In genomic region chr12:122028601-122029560, GRCh38 we compare ENCODE assay signal across 10 cellular contexts. TPM values are rescaled to one million over a fixed set of nuclear protein-coding genes. Genes with fewer than 3 reads are reported as not detected.
DNase-seq lines count a peak whose midpoint lies in the region; ATAC-seq and TF ChIP-seq lines count a peak whose summit lies in the region.
"Had no signal": no experiment of that assay in that cellular context is flagged by ENCODE, and none has a peak within 500 bp of the region (broad histone marks: within the 10 kb centered on the region; RNA-seq: fewer than 3 reads in every experiment).

No MANE protein-coding gene starts in this region.

- H3K27me3 ChIP-seq in heart right ventricle = peaks cover 0 to 3% (median 0%) of the 10 kb centered on the region in 7 donors
- H3K27me3 ChIP-seq: uterus had no signal

- no peak for TF ChIP-seq CTCF in heart right ventricle (IDR thresholded peaks at IDR 0.05)

- H3K9me3 Mint-ChIP-seq in activated T-cell treated with anti-CD3 and anti-CD28 coated beads, Interleukin-2, amount 50 U/mL, for 24 hours = no peaks in the 10 kb centered on the region
- H3K9me3 Mint-ChIP-seq in stimulated activated naive B cell treated with anti-CD40 and anti-IgM and Interleukin-4, amounts not matched to agents 10 μg/mL and 1 μg/mL and 100 μg/mL, for 72 hours = peaks cover 0 to 3% of the 10 kb centered on the region in 2 donors

- no peak overlapping the region for H3K4me3 ChIP-seq in heart right ventricle
- H3K4me3 ChIP-seq: uterus had no signal

- ATAC-seq in heart right ventricle (peak in 3 of 8 donors; percentile 12 to 56 (median 19)), GM18519 (IDR thresholded peaks at IDR 0.05; ENCODE audit: low FRiP score, unreplicated experiment) (no peak)
- ATAC-seq in stimulated activated naive B cell treated with anti-CD40 and anti-IgM and Interleukin-4, amounts not matched to agents 10 μg/mL and 1 μg/mL and 100 μg/mL, for 72 hours (replicated peaks) = peak; percentile 54 to 65

- peaks cover 15% of the 10 kb centered on the region for H3K27me3 Mint-ChIP-seq in activated T-cell treated with anti-CD3 and anti-CD28 coated beads, Interleukin-2, amount 50 U/mL, for 24 hours
- H3K27me3 Mint-ChIP-seq in stimulated activated naive B cell treated with anti-CD40 and anti-IgM and Interleukin-4, amounts not matched to agents 10 μg/mL and 1 μg/mL and 100 μg/mL, for 72 hours = no peaks in the 10 kb centered on the region

- peak overlapping the region in 8 of 10 donors; percentile 56 to 84 (median 80) for H3K27ac ChIP-seq in heart right ventricle
- H3K27ac ChIP-seq: neutrophil, uterus had no signal

- 82 to 88% methylated on average over 27 of the region's 27 CpGs for WGBS in heart right ventricle, 2 donors

- peak overlapping the region; percentile 63 for H3K27ac Mint-ChIP-seq in activated T-cell treated with anti-CD3 and anti-CD28 coated beads, Interleukin-2, amount 50 U/mL, for 24 hours
- peak overlapping the region; percentile 92 for H3K27ac Mint-ChIP-seq in stimulated activated naive B cell treated with anti-CD40 and anti-IgM and Interleukin-4, amounts not matched to agents 10 μg/mL and 1 μg/mL and 100 μg/mL, for 72 hours

- DNase-seq in activated T-cell treated with anti-CD3 and anti-CD28 coated beads, Interleukin-2, amount 50 U/mL, for 24 hours = peak; percentile 67
- no peak for DNase-seq in activated T-cell treated with anti-CD3 and anti-CD28 coated beads for 4 hours
- peak; percentile 92 for DNase-seq in NCI-H69 (lab: John Stamatoyannopoulos, UW)
- DNase-seq in heart right ventricle = no peak
- DNase-seq in stimulated activated naive B cell treated with anti-CD40 and anti-IgM and Interleukin-4, amounts not matched to agents 10 μg/mL and 1 μg/mL and 100 μg/mL, for 72 hours = peak; percentile 65
- DNase-seq in NOMO-1 (lab: John Stamatoyannopoulos, UW; ENCODE audit: unreplicated experiment in 2 of 2) = no peak
- DNase-seq in SIG-M5 (lab: John Stamatoyannopoulos, UW) = no peak
- DNase-seq: uterus had no signal

- peaks cover 0 to 3% (median 0%) of the 10 kb centered on the region in 9 donors for H3K36me3 ChIP-seq in heart right ventricle
- H3K36me3 ChIP-seq: neutrophil, uterus had no signal

- intact Hi-C loops in heart right ventricle (cut with DNase I) = loop anchor here in 4 of 10 donors (5.0 to 10.0 kb wide), 4 partner anchors 64 to 114 kb away; partner anchors contain the start of gene CFAP251 (in 2 of the 4)

- H3K4me3 Mint-ChIP-seq in activated T-cell treated with anti-CD3 and anti-CD28 coated beads, Interleukin-2, amount 50 U/mL, for 24 hours = no peak overlapping the region
- peak overlapping the region; percentile 60 to 70 for H3K4me3 Mint-ChIP-seq in stimulated activated naive B cell treated with anti-CD40 and anti-IgM and Interleukin-4, amounts not matched to agents 10 μg/mL and 1 μg/mL and 100 μg/mL, for 72 hours

- peaks cover 5 to 40% (median 24%) of the 10 kb centered on the region in 9 donors for H3K4me1 ChIP-seq in heart right ventricle

- H3K36me3 Mint-ChIP-seq in activated T-cell treated with anti-CD3 and anti-CD28 coated beads, Interleukin-2, amount 50 U/mL, for 24 hours (ENCODE audit: low read depth) = no peaks in the 10 kb centered on the region
- H3K36me3 Mint-ChIP-seq in stimulated activated naive B cell treated with anti-CD40 and anti-IgM and Interleukin-4, amounts not matched to agents 10 μg/mL and 1 μg/mL and 100 μg/mL, for 72 hours = peaks cover 27 to 47% of the 10 kb centered on the region in 2 donors

- H3K9me3 ChIP-seq in heart right ventricle = no peaks in the 10 kb centered on the region
- H3K9me3 ChIP-seq: neutrophil, uterus had no signal

- H3K4me1 Mint-ChIP-seq in activated T-cell treated with anti-CD3 and anti-CD28 coated beads, Interleukin-2, amount 50 U/mL, for 24 hours (ENCODE audit: low read depth) = peaks cover 16% of the 10 kb centered on the region
- peaks cover 56 to 80% of the 10 kb centered on the region in 2 donors for H3K4me1 Mint-ChIP-seq in stimulated activated naive B cell treated with anti-CD40 and anti-IgM and Interleukin-4, amounts not matched to agents 10 μg/mL and 1 μg/mL and 100 μg/mL, for 72 hours

RNA-seq across cellular contexts. Expression of gene BCL7A, which starts 7.2 kb away (rescaled TPM):
- 10 to 100 TPM; 13.2 to 25.7 (median 16.2) TPM for total RNA-seq in heart right ventricle
- 1 to 10 TPM; 3.4 to 4.9 TPM for polyA plus RNA-seq in heart right ventricle

RNA-seq across cellular contexts. Expression of gene MLXIP, which starts 49.7 kb away (rescaled TPM):
- 10 to 100 TPM; 17.3 to 37.9 (median 20.9) TPM for total RNA-seq in heart right ventricle
- polyA plus RNA-seq in heart right ventricle = 10 to 100 TPM; 11.5 to 26.6 TPM

Comparison
In these comparisons a context has a peak if more than half of its experiments do, and no peak if none do; other contexts are left out.
1. DNase-seq: peak in activated T-cell treated with anti-CD3 and anti-CD28 coated beads, Interleukin-2, amount 50 U/mL, for 24 hours (single experiment), NCI-H69 (single experiment) and stimulated activated naive B cell treated with anti-CD40 and anti-IgM and Interleukin-4, amounts not matched to agents 10 μg/mL and 1 μg/mL and 100 μg/mL, for 72 hours (single experiment); none in activated T-cell treated with anti-CD3 and anti-CD28 coated beads for 4 hours (single experiment), heart right ventricle (0 of 2), NOMO-1 (0 of 2) and SIG-M5 (single experiment).